24 cellular contexts compared by ENCODE assay signal in the genomic region with DNA sequence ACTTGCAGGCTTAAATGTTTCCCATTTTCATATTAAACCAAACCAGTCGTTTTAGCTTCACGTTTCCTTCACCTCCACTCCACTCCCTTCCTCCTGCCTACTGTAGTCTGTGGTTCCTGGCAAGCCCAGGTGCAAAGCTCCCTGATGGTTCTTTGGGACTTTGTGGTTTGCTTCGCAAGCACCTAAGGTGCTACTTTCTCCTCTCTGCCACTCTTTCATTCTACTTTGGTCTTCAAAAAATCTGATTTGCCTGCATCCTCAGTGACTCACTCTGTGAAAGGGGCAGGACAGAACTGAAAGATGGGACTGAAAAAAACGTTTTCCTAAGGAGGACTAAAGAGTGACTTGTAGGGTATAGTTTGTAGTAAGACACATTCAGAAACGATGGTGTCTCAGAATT.
"Had no signal": no experiment of that assay in that cellular context is flagged by ENCODE, and none has a peak within 500 bp of the region (broad histone marks: within the 10 kb centered on the region; RNA-seq: fewer than 3 reads in every experiment).

No MANE protein-coding gene starts in this region.

- H3K27me3 ChIP-seq: Peyer's patch, SJSA1 had no signal

- ATAC-seq: HepG2 had no signal

- H3K36me3 ChIP-seq: Peyer's patch, SJSA1 had no signal

- H2AFZ ChIP-seq: PC-9 had no signal

- H3K4me1 ChIP-seq: Peyer's patch, SJSA1 had no signal

- H3K9me3 ChIP-seq: Peyer's patch, SJSA1 had no signal

- H3K4me2 ChIP-seq: PC-9 had no signal

- H3K4me3 ChIP-seq: PC-9, Peyer's patch, SJSA1, SK-N-MC had no signal

- H3K27ac ChIP-seq: PC-9, Peyer's patch, SJSA1, SK-N-MC had no signal

- DNase-seq: IMR-90; Karpas-422; KBM-7; NCI-H1092; NCI-H1105 treated with DMSO at 0.1 percent for 48 hours; NCI-H1417 treated with DMSO at 0.1 percent for 48 hours; NCI-H146; NCI-H1694 treated with DMSO at 0.1 percent for 48 hours; NCI-H1930; NCI-H2081; NCI-H2107; NCI-H2227 treated with DMSO at 0.1 percent for 48 hours; NCI-H524; NCI-H526 treated with DMSO at 0.1 percent for 48 hours; NCI-H774; NK-92 treated with Interleukin-12 subunit alpha and Interleukin-12 subunit beta, amount 100 ng/mL, for 24 hours; OCI-M1; PC-9; Peyer's patch; Right ventricle myocardium superior; SIG-M5 had no signal
